In the genomic region with DNA sequence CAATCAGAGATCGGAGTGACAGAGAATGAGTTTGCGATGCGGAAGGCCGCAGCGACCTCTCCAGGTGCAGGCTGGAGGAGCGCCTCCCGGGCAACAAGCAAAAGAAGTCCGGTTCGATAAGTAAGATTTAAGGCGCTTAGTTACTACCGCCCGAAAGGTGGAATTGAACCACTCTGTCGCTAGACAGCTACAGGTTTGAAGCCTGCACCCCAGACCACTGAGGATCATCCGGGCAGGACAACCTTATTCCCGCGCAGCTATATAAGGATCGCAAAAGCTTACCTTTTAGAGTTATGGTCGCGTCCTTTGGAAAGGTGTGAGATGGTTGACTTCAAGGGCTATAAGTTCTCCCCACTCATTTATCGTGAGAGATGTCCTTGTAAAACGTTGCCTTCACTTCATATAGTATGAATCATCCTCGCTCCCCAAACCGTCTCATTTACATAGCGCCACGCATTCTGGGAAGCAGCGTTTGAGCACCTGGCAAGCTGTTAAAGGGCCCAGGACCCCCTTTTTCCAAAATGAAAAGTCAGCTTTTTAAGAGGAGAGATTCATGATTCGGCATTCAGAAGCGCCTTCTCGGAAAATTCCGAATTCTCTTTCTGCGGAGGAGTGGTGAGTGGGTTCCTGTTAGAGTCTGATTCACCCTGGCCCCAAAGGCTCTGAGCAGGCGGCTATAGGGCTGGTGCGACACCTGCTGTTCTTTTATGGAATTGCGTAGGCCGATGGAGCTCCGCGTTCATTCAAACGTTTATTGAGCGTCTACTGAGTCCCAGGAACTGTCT, we compare ENCODE assay signal across 1 cellular context.
TF ChIP-seq lines count a peak whose summit lies in the region.

No MANE protein-coding gene starts in this region.

TF ChIP-seq in K562, 482 proteins besides CTCF, POLR2A, EP300 and RAD21 (continued from another document and continues in another):
- no peak for TF ChIP-seq E2F6 (IDR thresholded peaks at IDR 0.05; ENCODE audit: borderline replicate concordance in 1 of 2, extremely low read depth in 1 of 2, insufficient read depth in 1 of 2, insufficient read length in 1 of 2, low read depth in 1 of 2, low read length in 1 of 2, poor library complexity in 1 of 2, severe bottlenecking in 1 of 2)
- no peak for TF ChIP-seq ZNF347 (CRISPR knock-in tag; IDR thresholded peaks at IDR 0.05; ENCODE audit: low read depth)
- TF ChIP-seq, protein P1, sequence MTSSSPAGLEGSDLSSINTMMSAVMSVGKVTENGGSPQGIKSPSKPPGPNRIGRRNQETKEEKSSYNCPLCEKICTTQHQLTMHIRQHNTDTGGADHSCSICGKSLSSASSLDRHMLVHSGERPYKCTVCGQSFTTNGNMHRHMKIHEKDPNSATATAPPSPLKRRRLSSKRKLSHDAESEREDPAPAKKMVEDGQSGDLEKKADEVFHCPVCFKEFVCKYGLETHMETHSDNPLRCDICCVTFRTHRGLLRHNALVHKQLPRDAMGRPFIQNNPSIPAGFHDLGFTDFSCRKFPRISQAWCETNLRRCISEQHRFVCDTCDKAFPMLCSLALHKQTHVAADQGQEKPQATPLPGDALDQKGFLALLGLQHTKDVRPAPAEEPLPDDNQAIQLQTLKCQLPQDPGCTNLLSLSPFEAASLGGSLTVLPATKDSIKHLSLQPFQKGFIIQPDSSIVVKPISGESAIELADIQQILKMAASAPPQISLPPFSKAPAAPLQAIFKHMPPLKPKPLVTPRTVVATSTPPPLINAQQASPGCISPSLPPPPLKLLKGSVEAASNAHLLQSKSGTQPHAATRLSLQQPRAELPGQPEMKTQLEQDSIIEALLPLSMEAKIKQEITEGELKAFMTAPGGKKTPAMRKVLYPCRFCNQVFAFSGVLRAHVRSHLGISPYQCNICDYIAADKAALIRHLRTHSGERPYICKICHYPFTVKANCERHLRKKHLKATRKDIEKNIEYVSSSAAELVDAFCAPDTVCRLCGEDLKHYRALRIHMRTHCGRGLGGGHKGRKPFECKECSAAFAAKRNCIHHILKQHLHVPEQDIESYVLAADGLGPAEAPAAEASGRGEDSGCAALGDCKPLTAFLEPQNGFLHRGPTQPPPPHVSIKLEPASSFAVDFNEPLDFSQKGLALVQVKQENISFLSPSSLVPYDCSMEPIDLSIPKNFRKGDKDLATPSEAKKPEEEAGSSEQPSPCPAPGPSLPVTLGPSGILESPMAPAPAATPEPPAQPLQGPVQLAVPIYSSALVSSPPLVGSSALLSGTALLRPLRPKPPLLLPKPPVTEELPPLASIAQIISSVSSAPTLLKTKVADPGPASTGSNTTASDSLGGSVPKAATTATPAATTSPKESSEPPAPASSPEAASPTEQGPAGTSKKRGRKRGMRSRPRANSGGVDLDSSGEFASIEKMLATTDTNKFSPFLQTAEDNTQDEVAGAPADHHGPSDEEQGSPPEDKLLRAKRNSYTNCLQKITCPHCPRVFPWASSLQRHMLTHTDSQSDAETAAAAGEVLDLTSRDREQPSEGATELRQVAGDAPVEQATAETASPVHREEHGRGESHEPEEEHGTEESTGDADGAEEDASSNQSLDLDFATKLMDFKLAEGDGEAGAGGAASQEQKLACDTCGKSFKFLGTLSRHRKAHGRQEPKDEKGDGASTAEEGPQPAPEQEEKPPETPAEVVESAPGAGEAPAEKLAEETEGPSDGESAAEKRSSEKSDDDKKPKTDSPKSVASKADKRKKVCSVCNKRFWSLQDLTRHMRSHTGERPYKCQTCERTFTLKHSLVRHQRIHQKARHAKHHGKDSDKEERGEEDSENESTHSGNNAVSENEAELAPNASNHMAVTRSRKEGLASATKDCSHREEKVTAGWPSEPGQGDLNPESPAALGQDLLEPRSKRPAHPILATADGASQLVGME (CRISPR knock-in tag; IDR thresholded peaks at IDR 0.05), result no peak
- peak; percentile 90 for TF ChIP-seq SMARCA5 (IDR thresholded peaks at IDR 0.05)
- TF ChIP-seq HCFC1 (IDR thresholded peaks at IDR 0.05; ENCODE audit: low read depth, low read length), result peak; percentile 33; the same call in 1 of the 2 replicates
- TF ChIP-seq, protein P2, sequence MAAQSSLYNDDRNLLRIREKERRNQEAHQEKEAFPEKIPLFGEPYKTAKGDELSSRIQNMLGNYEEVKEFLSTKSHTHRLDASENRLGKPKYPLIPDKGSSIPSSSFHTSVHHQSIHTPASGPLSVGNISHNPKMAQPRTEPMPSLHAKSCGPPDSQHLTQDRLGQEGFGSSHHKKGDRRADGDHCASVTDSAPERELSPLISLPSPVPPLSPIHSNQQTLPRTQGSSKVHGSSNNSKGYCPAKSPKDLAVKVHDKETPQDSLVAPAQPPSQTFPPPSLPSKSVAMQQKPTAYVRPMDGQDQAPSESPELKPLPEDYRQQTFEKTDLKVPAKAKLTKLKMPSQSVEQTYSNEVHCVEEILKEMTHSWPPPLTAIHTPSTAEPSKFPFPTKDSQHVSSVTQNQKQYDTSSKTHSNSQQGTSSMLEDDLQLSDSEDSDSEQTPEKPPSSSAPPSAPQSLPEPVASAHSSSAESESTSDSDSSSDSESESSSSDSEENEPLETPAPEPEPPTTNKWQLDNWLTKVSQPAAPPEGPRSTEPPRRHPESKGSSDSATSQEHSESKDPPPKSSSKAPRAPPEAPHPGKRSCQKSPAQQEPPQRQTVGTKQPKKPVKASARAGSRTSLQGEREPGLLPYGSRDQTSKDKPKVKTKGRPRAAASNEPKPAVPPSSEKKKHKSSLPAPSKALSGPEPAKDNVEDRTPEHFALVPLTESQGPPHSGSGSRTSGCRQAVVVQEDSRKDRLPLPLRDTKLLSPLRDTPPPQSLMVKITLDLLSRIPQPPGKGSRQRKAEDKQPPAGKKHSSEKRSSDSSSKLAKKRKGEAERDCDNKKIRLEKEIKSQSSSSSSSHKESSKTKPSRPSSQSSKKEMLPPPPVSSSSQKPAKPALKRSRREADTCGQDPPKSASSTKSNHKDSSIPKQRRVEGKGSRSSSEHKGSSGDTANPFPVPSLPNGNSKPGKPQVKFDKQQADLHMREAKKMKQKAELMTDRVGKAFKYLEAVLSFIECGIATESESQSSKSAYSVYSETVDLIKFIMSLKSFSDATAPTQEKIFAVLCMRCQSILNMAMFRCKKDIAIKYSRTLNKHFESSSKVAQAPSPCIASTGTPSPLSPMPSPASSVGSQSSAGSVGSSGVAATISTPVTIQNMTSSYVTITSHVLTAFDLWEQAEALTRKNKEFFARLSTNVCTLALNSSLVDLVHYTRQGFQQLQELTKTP (IDR thresholded peaks at IDR 0.05; ENCODE audit: low read depth in 1 of 2, partially characterized antibody in 2 of 2), result peak; percentile 73 to 90
- TF ChIP-seq HMG20B (CRISPR knock-in tag; IDR thresholded peaks at IDR 0.05), result 0 out of 2 replicates have a peak, but pooled peaks have one; percentile 21
- TF ChIP-seq ZFX (CRISPR knock-in tag; IDR thresholded peaks at IDR 0.05), result peak; percentile 62; the same call in 1 of the 2 replicates
- peak; percentile 39; the same call in 1 of the 2 replicates for TF ChIP-seq PKNOX1 (IDR thresholded peaks at IDR 0.05)
- TF ChIP-seq NUFIP1 (IDR thresholded peaks at IDR 0.05; ENCODE audit: partially characterized antibody), result no peak
- peak; percentile 51; the same call in 1 of the 2 replicates for TF ChIP-seq ZKSCAN1 (IDR thresholded peaks at IDR 0.05; ENCODE audit: low read depth, low read length)
- no peak for TF ChIP-seq SRSF9 (IDR thresholded peaks at IDR 0.05; ENCODE audit: borderline replicate concordance, low read depth, low read length)
- TF ChIP-seq CC2D1A (IDR thresholded peaks at IDR 0.05), result peak; percentile 88
- TF ChIP-seq TRIM24 (IDR thresholded peaks at IDR 0.05), result 0 out of 4 replicates have a peak, but pooled peaks of 1 of the 2 experiments have one; percentile 10
- TF ChIP-seq YY1 (IDR thresholded peaks at IDR 0.05; ENCODE audit: borderline replicate concordance in 1 of 3, control insufficient read depth in 1 of 3, extremely low read depth in 1 of 3, insufficient read depth in 3 of 3, insufficient read length in 1 of 3, insufficient replicate concordance in 2 of 3, low read depth in 1 of 3, low read length in 2 of 3), result peak in 1 of 3 experiments; percentile 48
- peak; percentile 21 for TF ChIP-seq TRIM28 (IDR thresholded peaks at IDR 0.05)
- no peak for TF ChIP-seq ZNF133 (CRISPR knock-in tag; IDR thresholded peaks at IDR 0.05)
- TF ChIP-seq SRSF7 (optimal IDR thresholded peaks at IDR 0.05; ENCODE audit: low read depth, low read length), result no peak
- peak; percentile 90 for TF ChIP-seq XRCC5 (IDR thresholded peaks at IDR 0.05; ENCODE audit: low read depth, low read length)
- peak; percentile 46 for TF ChIP-seq TAF9B (IDR thresholded peaks at IDR 0.05; ENCODE audit: partially characterized antibody)
- peak; percentile 5; the same call in 1 of the 2 replicates for TF ChIP-seq MXI1 (IDR thresholded peaks at IDR 0.05; ENCODE audit: low read depth, low read length)
- peak; percentile 49; the same call in 1 of the 2 replicates for TF ChIP-seq CBX1 (IDR thresholded peaks at IDR 0.05; ENCODE audit: low read depth)
- TF ChIP-seq ZNF146 (CRISPR knock-in tag; IDR thresholded peaks at IDR 0.05; ENCODE audit: unreplicated experiment), result no peak
- TF ChIP-seq MECOM (CRISPR knock-in tag; IDR thresholded peaks at IDR 0.05), result peak; percentile 19; the same call in 1 of the 2 replicates
- TF ChIP-seq, protein P3, sequence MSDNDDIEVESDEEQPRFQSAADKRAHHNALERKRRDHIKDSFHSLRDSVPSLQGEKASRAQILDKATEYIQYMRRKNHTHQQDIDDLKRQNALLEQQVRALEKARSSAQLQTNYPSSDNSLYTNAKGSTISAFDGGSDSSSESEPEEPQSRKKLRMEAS (CRISPR knock-in tag; IDR thresholded peaks at IDR 0.05), result peak; percentile 47; the same call in 1 of the 2 replicates
- TF ChIP-seq, protein P4, sequence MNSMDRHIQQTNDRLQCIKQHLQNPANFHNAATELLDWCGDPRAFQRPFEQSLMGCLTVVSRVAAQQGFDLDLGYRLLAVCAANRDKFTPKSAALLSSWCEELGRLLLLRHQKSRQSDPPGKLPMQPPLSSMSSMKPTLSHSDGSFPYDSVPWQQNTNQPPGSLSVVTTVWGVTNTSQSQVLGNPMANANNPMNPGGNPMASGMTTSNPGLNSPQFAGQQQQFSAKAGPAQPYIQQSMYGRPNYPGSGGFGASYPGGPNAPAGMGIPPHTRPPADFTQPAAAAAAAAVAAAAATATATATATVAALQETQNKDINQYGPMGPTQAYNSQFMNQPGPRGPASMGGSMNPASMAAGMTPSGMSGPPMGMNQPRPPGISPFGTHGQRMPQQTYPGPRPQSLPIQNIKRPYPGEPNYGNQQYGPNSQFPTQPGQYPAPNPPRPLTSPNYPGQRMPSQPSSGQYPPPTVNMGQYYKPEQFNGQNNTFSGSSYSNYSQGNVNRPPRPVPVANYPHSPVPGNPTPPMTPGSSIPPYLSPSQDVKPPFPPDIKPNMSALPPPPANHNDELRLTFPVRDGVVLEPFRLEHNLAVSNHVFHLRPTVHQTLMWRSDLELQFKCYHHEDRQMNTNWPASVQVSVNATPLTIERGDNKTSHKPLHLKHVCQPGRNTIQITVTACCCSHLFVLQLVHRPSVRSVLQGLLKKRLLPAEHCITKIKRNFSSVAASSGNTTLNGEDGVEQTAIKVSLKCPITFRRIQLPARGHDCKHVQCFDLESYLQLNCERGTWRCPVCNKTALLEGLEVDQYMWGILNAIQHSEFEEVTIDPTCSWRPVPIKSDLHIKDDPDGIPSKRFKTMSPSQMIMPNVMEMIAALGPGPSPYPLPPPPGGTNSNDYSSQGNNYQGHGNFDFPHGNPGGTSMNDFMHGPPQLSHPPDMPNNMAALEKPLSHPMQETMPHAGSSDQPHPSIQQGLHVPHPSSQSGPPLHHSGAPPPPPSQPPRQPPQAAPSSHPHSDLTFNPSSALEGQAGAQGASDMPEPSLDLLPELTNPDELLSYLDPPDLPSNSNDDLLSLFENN (IDR thresholded peaks at IDR 0.05; ENCODE audit: low read depth in 2 of 2, low read length in 2 of 2), result peak; percentile 38 to 84; a peak in 3 of 4 replicates
- no peak for TF ChIP-seq FOXO4 (CRISPR knock-in tag; IDR thresholded peaks at IDR 0.05)
- TF ChIP-seq E2F8 (IDR thresholded peaks at IDR 0.05; ENCODE audit: low read depth, partially characterized antibody), result peak; percentile 56
- TF ChIP-seq RCOR1 (IDR thresholded peaks at IDR 0.05; ENCODE audit: borderline replicate concordance in 1 of 2, low read depth in 2 of 2, low read length in 2 of 2), result peak; percentile 58 to 92; a peak in 3 of 4 replicates
- peak; percentile 19 for TF ChIP-seq CREB1 (IDR thresholded peaks at IDR 0.05)
- peak; percentile 72 for TF ChIP-seq CREB1 (CRISPR knock-in tag; IDR thresholded peaks at IDR 0.05)
- TF ChIP-seq TAF7 (tag; IDR thresholded peaks at IDR 0.05), result no peak; the same call in 1 of the 2 replicates
- TF ChIP-seq ZNF274 (IDR thresholded peaks at IDR 0.05; ENCODE audit: borderline replicate concordance, low read depth, low read length), result no peak
